8 cellular contexts compared by ENCODE assay signal in genomic region chrX:133985164-133986007, GRCh38. TPM values are rescaled to one million over a fixed set of nuclear protein-coding genes. Genes with fewer than 3 reads are reported as not detected.
A peak's percentile ranks its signal among the peaks of the same experiment; 100 is the strongest.
DNase-seq lines count a peak whose midpoint lies in the region; ATAC-seq and TF ChIP-seq lines count a peak whose summit lies in the region.

Gene GPC3, minus strand, starts transcription at chrX:133985594.

- intact Hi-C loops in heart right ventricle (cut with DNase I) (loop anchor here in 1 of 10 donors (5.0 kb wide), 1 partner anchor 123 kb away; no protein-coding TSS in a partner anchor), gastrocnemius medialis (cut with DNase I; ENCODE audit: low total_unique reads) (no loop called here)

- H3K4me3 ChIP-seq in CD4-positive, CD25-positive, alpha-beta regulatory T cell (ENCODE audit: low read depth, low read length) = no peak within 1 kb of the TSS
- H3K4me3 ChIP-seq in heart right ventricle (peak within 1 kb of the TSS in 9 of 10 donors; percentile 7 to 44 (median 38)), gastrocnemius medialis (peak within 1 kb of the TSS in 2 of 4 donors; percentile 31 to 42)

- no peaks in the 10 kb centered on the region for H3K36me3 ChIP-seq in CD4-positive, CD25-positive, alpha-beta regulatory T cell (ENCODE audit: control insufficient read depth, insufficient read depth, low read length)
- H3K36me3 ChIP-seq in heart right ventricle (no peaks in the 10 kb centered on the region), gastrocnemius medialis (no peaks in the 10 kb centered on the region)

- peaks cover 0 to 5% (median 0%) of the 10 kb centered on the region in 7 donors for H3K9me3 Mint-ChIP-seq in CD4-positive, CD25-positive, alpha-beta regulatory T cell
- H3K9me3 Mint-ChIP-seq in progenitor cell of endocrine pancreas (ENCODE audit: low read depth) = no peaks in the 10 kb centered on the region

- H3K27ac Mint-ChIP-seq in CD4-positive, CD25-positive, alpha-beta regulatory T cell = no peak within 1 kb of the TSS
- peak within 1 kb of the TSS; percentile 90 for H3K27ac Mint-ChIP-seq in progenitor cell of endocrine pancreas

- in situ Hi-C loops in gastrocnemius medialis (cut with MboI; ENCODE audit: low sequenced_read_pairs in 4 of 4) = no loop called here

- no peaks in the 10 kb centered on the region for H3K4me1 ChIP-seq in CD4-positive, CD25-positive, alpha-beta regulatory T cell (ENCODE audit: control insufficient read depth, insufficient read depth, low read length, poor library complexity, severe bottlenecking)
- H3K4me1 ChIP-seq in heart right ventricle (peaks cover 0 to 6% (median 0%) of the 10 kb centered on the region in 9 donors), gastrocnemius medialis (peaks cover 0 to 9% of the 10 kb centered on the region in 2 donors)

- peaks cover 0 to 4% (median 0%) of the 10 kb centered on the region in 4 donors for H3K4me1 Mint-ChIP-seq in CD4-positive, CD25-positive, alpha-beta regulatory T cell
- peaks cover 33% of the 10 kb centered on the region for H3K4me1 Mint-ChIP-seq in progenitor cell of endocrine pancreas (ENCODE audit: low read depth)

- no peaks in the 10 kb centered on the region for H3K36me3 Mint-ChIP-seq in CD4-positive, CD25-positive, alpha-beta regulatory T cell
- no peaks in the 10 kb centered on the region for H3K36me3 Mint-ChIP-seq in progenitor cell of endocrine pancreas (ENCODE audit: insufficient read depth)

- no peak for TF ChIP-seq CTCF in heart right ventricle (IDR thresholded peaks at IDR 0.05)
- no peak for TF ChIP-seq CTCF in progenitor cell of endocrine pancreas (IDR thresholded peaks at IDR 0.05; ENCODE audit: unreplicated experiment)
- TF ChIP-seq CTCF in gastrocnemius medialis (IDR thresholded peaks at IDR 0.05 in 4 of 5, conservative IDR thresholded peaks at IDR 0.05 in 1 of 5) = no peak

- H3K27me3 Mint-ChIP-seq in CD4-positive, CD25-positive, alpha-beta regulatory T cell = peaks cover 18% of the 10 kb centered on the region
- H3K27me3 Mint-ChIP-seq in progenitor cell of endocrine pancreas = peaks cover 16% of the 10 kb centered on the region

- H3K4me3 Mint-ChIP-seq in CD4-positive, CD25-positive, alpha-beta regulatory T cell = peak within 1 kb of the TSS in 2 of 4 donors; percentile 19 to 53
- peak within 1 kb of the TSS; percentile 81 for H3K4me3 Mint-ChIP-seq in progenitor cell of endocrine pancreas (ENCODE audit: low read depth)

- DNase-seq in CD4-positive, CD25-positive, alpha-beta regulatory T cell = peak; percentile 1 to 28 (median 2)
- DNase-seq in NOMO-1 treated with DMSO at 0.1 percent for 48 hours (lab: John Stamatoyannopoulos, UW; ENCODE audit: unreplicated experiment) (peak; percentile 25), heart right ventricle (peak in 1 of 2 donors; percentile 16), progenitor cell of endocrine pancreas (ENCODE audit: low spot score, unreplicated experiment) (peak; percentile 59), gastrocnemius medialis (no peak)
- DNase-seq in activated naive CD4-positive, alpha-beta T cell treated with Interleukin-2 at 50 U/mL for 16 hours = peak; percentile 21

- no peaks in the 10 kb centered on the region for H3K9me3 ChIP-seq in CD4-positive, CD25-positive, alpha-beta regulatory T cell (ENCODE audit: control insufficient read depth in 2 of 2, low read length in 2 of 2)
- H3K9me3 ChIP-seq in heart right ventricle (no peaks in the 10 kb centered on the region), gastrocnemius medialis (no peaks in the 10 kb centered on the region)

- no peak for TF ChIP-seq POLR2A in gastrocnemius medialis (IDR thresholded peaks at IDR 0.05)

- no peak within 1 kb of the TSS for H3K27ac ChIP-seq in CD4-positive, CD25-positive, alpha-beta regulatory T cell (ENCODE audit: insufficient read depth, low read length, poor library complexity, severe bottlenecking)
- H3K27ac ChIP-seq in heart right ventricle = no peak within 1 kb of the TSS
- H3K27ac ChIP-seq in gastrocnemius medialis = no peak within 1 kb of the TSS

- H3K27me3 ChIP-seq in CD4-positive, CD25-positive, alpha-beta regulatory T cell (ENCODE audit: control insufficient read depth, insufficient read depth, low read length) = no peaks in the 10 kb centered on the region
- peaks cover 0 to 71% (median 10%) of the 10 kb centered on the region in 7 donors for H3K27me3 ChIP-seq in heart right ventricle
- peaks cover 0 to 23% (median 11%) of the 10 kb centered on the region in 3 donors for H3K27me3 ChIP-seq in gastrocnemius medialis

- peak; percentile 53 to 55 for ATAC-seq in CD4-positive, CD25-positive, alpha-beta regulatory T cell (ENCODE audit: low read depth in 2 of 2)
- ATAC-seq in HG02642 (IDR thresholded peaks at IDR 0.05; ENCODE audit: poor library complexity, unreplicated experiment) (peak; percentile 54), heart right ventricle (peak in 6 of 8 donors; percentile 49 to 77 (median 66)), gastrocnemius medialis (no peak), GM18520 (IDR thresholded peaks at IDR 0.05; ENCODE audit: unreplicated experiment) (no peak)

- WGBS in heart right ventricle, 2 donors = 1 to 2% methylated on average over 44 to 82 of the region's 90 CpGs

RNA-seq across cellular contexts. Expression of gene GPC3, which starts in this region (rescaled TPM):
- 0.44 TPM for total RNA-seq in CD4-positive, CD25-positive, alpha-beta regulatory T cell
- polyA plus RNA-seq in CD4-positive, CD25-positive, alpha-beta regulatory T cell = under 1 TPM in 2 of 4 donors, not detected in 2; 0.34 to 0.93 TPM
- total RNA-seq in heart right ventricle (1 to 10 TPM; 1.1 to 5.6 (median 3.4) TPM), progenitor cell of endocrine pancreas (197 and 259 TPM in 2 replicates), gastrocnemius medialis (1 to 10 TPM; 1.4 to 5.8 (median 2.7) TPM)
- 1 to 10 TPM in 1 of 2 donors, under 1 TPM in 1; 0.66 to 3.6 TPM for polyA plus RNA-seq in heart right ventricle

Comparison
In these comparisons a context has a peak if more than half of its experiments do, and no peak if none do; other contexts are left out.
1. RNA of gene GPC3 (total RNA-seq): 197 to 259 TPM in progenitor cell of endocrine pancreas; 1.1 to 5.6 TPM in heart right ventricle, 1.4 to 5.8 TPM in gastrocnemius medialis and 0.44 TPM in CD4-positive, CD25-positive, alpha-beta regulatory T cell (single experiment); every median in the first group is over 10 times any median in the second.
2. Peak in DNase-seq and ATAC-seq in CD4-positive, CD25-positive, alpha-beta regulatory T cell; RNA of the gene not detected or under 1 TPM.
3. ATAC-seq: peak in HG02642 (single experiment) and heart right ventricle (6 of 8); none in gastrocnemius medialis (0 of 2) and GM18520 (single experiment).
4. DNase-seq: peak in NOMO-1 treated with DMSO at 0.1 percent for 48 hours (single experiment), activated naive CD4-positive, alpha-beta T cell treated with Interleukin-2 at 50 U/mL for 16 hours (single experiment) and progenitor cell of endocrine pancreas (single experiment); none in gastrocnemius medialis (0 of 2).